Comparison of ENCODE assay signal across 2 cellular contexts in the genomic region with DNA sequence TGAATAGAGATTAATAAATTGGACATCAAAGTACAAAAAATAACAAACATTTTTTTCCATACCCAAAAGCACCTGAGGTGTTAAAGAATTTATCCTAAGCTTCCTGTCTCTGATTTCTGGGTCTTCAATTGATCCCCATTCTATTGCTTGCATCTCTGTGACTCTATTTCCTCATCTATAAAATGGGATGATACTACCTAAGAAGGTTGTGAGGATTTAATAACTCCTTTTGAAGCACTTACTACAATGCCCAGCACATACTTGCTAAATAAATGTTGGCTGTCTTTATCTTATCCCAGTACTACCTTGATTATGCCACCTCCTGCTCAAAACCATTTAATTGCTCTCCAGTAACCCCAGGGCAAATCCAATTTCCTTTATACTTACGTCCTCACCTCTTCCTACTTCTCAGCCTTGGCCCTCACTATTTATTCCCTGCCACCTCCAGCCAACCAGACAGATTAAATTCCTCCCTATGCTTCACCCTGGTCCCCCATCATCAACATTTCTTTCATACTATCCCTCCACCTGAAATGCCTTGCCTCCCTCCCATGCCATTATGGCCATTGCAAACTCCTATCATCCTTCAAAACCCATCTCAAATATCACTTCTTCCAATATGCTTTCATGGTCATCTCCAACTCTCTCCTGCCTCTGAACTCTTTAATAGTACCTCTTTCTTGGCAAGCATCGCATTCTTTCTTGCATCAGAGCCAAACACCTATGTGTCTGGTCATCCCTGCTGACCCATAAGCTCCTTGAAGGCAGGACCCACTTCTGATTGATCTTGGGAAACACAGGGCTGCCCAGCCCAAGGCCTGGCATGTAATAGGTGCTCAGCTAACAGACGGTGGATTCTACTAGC.
TF ChIP-seq lines count a peak whose summit lies in the region.

No MANE protein-coding gene starts in this region.

TF ChIP-seq in HepG2, 621 proteins besides CTCF, POLR2A, EP300 and RAD21:
- TF ChIP-seq SP140L (CRISPR knock-in tag; IDR thresholded peaks at IDR 0.05; ENCODE audit: borderline replicate concordance) (no peak), SMC3 (IDR thresholded peaks at IDR 0.05; ENCODE audit: low read length) (no peak), ZFX (CRISPR knock-in tag; IDR thresholded peaks at IDR 0.05; ENCODE audit: low read depth) (peak; percentile 3; the same call in 1 of the 2 replicates)

TF ChIP-seq in WTC11, 78 proteins besides CTCF, POLR2A, EP300 and RAD21:
- TF ChIP-seq EMX1 (CRISPR knock-in tag; IDR thresholded peaks at IDR 0.05), result no peak
- TF ChIP-seq ZNF121 (CRISPR knock-in tag; IDR thresholded peaks at IDR 0.05), result 0 out of 2 replicates have a peak, but pooled peaks have one; percentile 44
